1 cellular context compared by ENCODE assay signal in the genomic region with DNA sequence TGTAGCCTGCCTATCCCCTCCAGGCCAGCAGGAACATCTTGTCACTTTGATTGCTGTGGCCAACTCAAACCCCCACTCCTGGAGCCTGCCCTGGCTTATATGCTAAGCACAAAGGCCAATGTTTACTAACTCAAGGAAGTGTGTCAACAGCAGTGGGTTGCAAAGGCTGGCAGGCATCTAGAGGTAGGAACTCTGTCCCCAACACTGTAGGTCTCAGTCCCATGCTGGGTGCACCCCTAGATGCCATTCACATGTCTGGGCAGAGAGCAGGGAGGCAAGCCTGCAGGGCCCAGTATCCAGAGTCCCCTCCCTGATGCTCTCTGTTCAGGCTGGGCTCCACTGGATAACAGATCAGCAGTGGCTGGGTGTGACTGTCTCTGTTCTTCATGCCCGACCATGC.
TF ChIP-seq lines count a peak whose summit lies in the region.

No MANE protein-coding gene starts in this region.

TF ChIP-seq in HepG2, 621 proteins besides CTCF, POLR2A, EP300 and RAD21 (continued from another document and continues in another):
- TF ChIP-seq FOXK2 (IDR thresholded peaks at IDR 0.05) (0 out of 2 replicates have a peak, but pooled peaks have one; percentile 44), HMG20A (CRISPR knock-in tag; IDR thresholded peaks at IDR 0.05; ENCODE audit: borderline replicate concordance) (peak; percentile 54; the same call in 1 of the 2 replicates), PHF8 (CRISPR knock-in tag; IDR thresholded peaks at IDR 0.05) (0 out of 2 replicates have a peak, but pooled peaks have one; percentile 22), ZNF605 (CRISPR knock-in tag; IDR thresholded peaks at IDR 0.05) (no peak), JUNB (CRISPR knock-in tag; IDR thresholded peaks at IDR 0.05; ENCODE audit: borderline replicate concordance) (no peak), MIXL1 (CRISPR knock-in tag; IDR thresholded peaks at IDR 0.05) (0 out of 2 replicates have a peak, but pooled peaks have one; percentile 48), ZNF367 (CRISPR knock-in tag; IDR thresholded peaks at IDR 0.05; ENCODE audit: borderline replicate concordance) (no peak), HNRNPK (IDR thresholded peaks at IDR 0.05; ENCODE audit: low read depth, low read length, poor library complexity, severe bottlenecking) (no peak), FOXA3 (CRISPR knock-in tag; IDR thresholded peaks at IDR 0.05) (peak; percentile 96), MAZ (IDR thresholded peaks at IDR 0.05; ENCODE audit: borderline replicate concordance, low read depth, low read length) (0 out of 2 replicates have a peak, but pooled peaks have one; percentile 30), MAZ (CRISPR knock-in tag; IDR thresholded peaks at IDR 0.05; ENCODE audit: low read depth) (no peak), ZNF589 (CRISPR knock-in tag; conservative IDR thresholded peaks at IDR 0.05) (no peak), CENPX (CRISPR knock-in tag; IDR thresholded peaks at IDR 0.05) (no peak), ZNF576 (CRISPR knock-in tag; IDR thresholded peaks at IDR 0.05) (no peak), BCL6 (CRISPR knock-in tag; IDR thresholded peaks at IDR 0.05) (0 out of 2 replicates have a peak, but pooled peaks have one; percentile 25), ZNF644 (CRISPR knock-in tag; IDR thresholded peaks at IDR 0.05; ENCODE audit: low read depth) (peak; percentile 39; the same call in 1 of the 2 replicates), ZHX1 (CRISPR knock-in tag; IDR thresholded peaks at IDR 0.05; ENCODE audit: low read depth) (peak; percentile 66; the same call in 1 of the 2 replicates), GZF1 (CRISPR knock-in tag; IDR thresholded peaks at IDR 0.05) (no peak), ATF7-NPFF (CRISPR knock-in tag; IDR thresholded peaks at IDR 0.05; ENCODE audit: low read depth) (no peak), ATM (IDR thresholded peaks at IDR 0.05; ENCODE audit: borderline replicate concordance) (no peak), CEBPG (CRISPR knock-in tag; IDR thresholded peaks at IDR 0.05) (peak; percentile 52), HOXA5 (CRISPR knock-in tag; IDR thresholded peaks at IDR 0.05) (no peak), ZNF333 (CRISPR knock-in tag; IDR thresholded peaks at IDR 0.05; ENCODE audit: borderline replicate concordance) (no peak), GATAD2A (CRISPR knock-in tag; IDR thresholded peaks at IDR 0.05) (peak; percentile 76), NR2F6 (IDR thresholded peaks at IDR 0.05) (no peak), NR2F6 (CRISPR knock-in tag; IDR thresholded peaks at IDR 0.05) (no peak), AGO1 (IDR thresholded peaks at IDR 0.05; ENCODE audit: low read depth, low read length, poor library complexity, severe bottlenecking) (no peak), PHB2 (IDR thresholded peaks at IDR 0.05; ENCODE audit: partially characterized antibody) (no peak), ZFY (CRISPR knock-in tag; IDR thresholded peaks at IDR 0.05) (peak; percentile 39), FOXP1 (IDR thresholded peaks at IDR 0.05) (peak; percentile 45; the same call in 1 of the 2 replicates), FOXP1 (CRISPR knock-in tag; IDR thresholded peaks at IDR 0.05) (peak; percentile 88), SSRP1 (CRISPR knock-in tag; IDR thresholded peaks at IDR 0.05) (0 out of 2 replicates have a peak, but pooled peaks have one; percentile 68), IRF2 (CRISPR knock-in tag; IDR thresholded peaks at IDR 0.05) (no peak), SOX6 (IDR thresholded peaks at IDR 0.05) (no peak), SOX6 (CRISPR knock-in tag; IDR thresholded peaks at IDR 0.05) (peak; percentile 40; the same call in 1 of the 2 replicates), CCAR2 (optimal IDR thresholded peaks at IDR 0.05; ENCODE audit: low read depth, low read length) (no peak), ZNF891 (CRISPR knock-in tag; IDR thresholded peaks at IDR 0.05) (no peak), MATR3 (CRISPR knock-in tag; IDR thresholded peaks at IDR 0.05) (no peak)
- TF ChIP-seq, protein P1, sequence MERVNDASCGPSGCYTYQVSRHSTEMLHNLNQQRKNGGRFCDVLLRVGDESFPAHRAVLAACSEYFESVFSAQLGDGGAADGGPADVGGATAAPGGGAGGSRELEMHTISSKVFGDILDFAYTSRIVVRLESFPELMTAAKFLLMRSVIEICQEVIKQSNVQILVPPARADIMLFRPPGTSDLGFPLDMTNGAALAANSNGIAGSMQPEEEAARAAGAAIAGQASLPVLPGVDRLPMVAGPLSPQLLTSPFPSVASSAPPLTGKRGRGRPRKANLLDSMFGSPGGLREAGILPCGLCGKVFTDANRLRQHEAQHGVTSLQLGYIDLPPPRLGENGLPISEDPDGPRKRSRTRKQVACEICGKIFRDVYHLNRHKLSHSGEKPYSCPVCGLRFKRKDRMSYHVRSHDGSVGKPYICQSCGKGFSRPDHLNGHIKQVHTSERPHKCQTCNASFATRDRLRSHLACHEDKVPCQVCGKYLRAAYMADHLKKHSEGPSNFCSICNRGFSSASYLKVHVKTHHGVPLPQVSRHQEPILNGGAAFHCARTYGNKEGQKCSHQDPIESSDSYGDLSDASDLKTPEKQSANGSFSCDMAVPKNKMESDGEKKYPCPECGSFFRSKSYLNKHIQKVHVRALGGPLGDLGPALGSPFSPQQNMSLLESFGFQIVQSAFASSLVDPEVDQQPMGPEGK (CRISPR knock-in tag; IDR thresholded peaks at IDR 0.05): peak; percentile 32; the same call in 1 of the 2 replicates
- TF ChIP-seq, protein P2, sequence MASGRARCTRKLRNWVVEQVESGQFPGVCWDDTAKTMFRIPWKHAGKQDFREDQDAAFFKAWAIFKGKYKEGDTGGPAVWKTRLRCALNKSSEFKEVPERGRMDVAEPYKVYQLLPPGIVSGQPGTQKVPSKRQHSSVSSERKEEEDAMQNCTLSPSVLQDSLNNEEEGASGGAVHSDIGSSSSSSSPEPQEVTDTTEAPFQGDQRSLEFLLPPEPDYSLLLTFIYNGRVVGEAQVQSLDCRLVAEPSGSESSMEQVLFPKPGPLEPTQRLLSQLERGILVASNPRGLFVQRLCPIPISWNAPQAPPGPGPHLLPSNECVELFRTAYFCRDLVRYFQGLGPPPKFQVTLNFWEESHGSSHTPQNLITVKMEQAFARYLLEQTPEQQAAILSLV (CRISPR knock-in tag; IDR thresholded peaks at IDR 0.05; ENCODE audit: borderline replicate concordance): no peak
- TF ChIP-seq, protein P3, sequence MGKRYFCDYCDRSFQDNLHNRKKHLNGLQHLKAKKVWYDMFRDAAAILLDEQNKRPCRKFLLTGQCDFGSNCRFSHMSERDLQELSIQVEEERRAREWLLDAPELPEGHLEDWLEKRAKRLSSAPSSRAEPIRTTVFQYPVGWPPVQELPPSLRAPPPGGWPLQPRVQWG (CRISPR knock-in tag; IDR thresholded peaks at IDR 0.05; ENCODE audit: borderline replicate concordance, low read depth): no peak
- TF ChIP-seq, protein P4, sequence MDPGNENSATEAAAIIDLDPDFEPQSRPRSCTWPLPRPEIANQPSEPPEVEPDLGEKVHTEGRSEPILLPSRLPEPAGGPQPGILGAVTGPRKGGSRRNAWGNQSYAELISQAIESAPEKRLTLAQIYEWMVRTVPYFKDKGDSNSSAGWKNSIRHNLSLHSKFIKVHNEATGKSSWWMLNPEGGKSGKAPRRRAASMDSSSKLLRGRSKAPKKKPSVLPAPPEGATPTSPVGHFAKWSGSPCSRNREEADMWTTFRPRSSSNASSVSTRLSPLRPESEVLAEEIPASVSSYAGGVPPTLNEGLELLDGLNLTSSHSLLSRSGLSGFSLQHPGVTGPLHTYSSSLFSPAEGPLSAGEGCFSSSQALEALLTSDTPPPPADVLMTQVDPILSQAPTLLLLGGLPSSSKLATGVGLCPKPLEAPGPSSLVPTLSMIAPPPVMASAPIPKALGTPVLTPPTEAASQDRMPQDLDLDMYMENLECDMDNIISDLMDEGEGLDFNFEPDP (CRISPR knock-in tag; conservative IDR thresholded peaks at IDR 0.05): no peak
- TF ChIP-seq, protein P5, sequence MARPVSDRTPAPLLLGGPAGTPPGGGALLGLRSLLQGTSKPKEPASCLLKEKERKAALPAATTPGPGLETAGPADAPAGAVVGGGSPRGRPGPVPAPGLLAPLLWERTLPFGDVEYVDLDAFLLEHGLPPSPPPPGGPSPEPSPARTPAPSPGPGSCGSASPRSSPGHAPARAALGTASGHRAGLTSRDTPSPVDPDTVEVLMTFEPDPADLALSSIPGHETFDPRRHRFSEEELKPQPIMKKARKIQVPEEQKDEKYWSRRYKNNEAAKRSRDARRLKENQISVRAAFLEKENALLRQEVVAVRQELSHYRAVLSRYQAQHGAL (CRISPR knock-in tag; IDR thresholded peaks at IDR 0.05; ENCODE audit: not compliant biosample characterization): no peak
- TF ChIP-seq, protein P6, sequence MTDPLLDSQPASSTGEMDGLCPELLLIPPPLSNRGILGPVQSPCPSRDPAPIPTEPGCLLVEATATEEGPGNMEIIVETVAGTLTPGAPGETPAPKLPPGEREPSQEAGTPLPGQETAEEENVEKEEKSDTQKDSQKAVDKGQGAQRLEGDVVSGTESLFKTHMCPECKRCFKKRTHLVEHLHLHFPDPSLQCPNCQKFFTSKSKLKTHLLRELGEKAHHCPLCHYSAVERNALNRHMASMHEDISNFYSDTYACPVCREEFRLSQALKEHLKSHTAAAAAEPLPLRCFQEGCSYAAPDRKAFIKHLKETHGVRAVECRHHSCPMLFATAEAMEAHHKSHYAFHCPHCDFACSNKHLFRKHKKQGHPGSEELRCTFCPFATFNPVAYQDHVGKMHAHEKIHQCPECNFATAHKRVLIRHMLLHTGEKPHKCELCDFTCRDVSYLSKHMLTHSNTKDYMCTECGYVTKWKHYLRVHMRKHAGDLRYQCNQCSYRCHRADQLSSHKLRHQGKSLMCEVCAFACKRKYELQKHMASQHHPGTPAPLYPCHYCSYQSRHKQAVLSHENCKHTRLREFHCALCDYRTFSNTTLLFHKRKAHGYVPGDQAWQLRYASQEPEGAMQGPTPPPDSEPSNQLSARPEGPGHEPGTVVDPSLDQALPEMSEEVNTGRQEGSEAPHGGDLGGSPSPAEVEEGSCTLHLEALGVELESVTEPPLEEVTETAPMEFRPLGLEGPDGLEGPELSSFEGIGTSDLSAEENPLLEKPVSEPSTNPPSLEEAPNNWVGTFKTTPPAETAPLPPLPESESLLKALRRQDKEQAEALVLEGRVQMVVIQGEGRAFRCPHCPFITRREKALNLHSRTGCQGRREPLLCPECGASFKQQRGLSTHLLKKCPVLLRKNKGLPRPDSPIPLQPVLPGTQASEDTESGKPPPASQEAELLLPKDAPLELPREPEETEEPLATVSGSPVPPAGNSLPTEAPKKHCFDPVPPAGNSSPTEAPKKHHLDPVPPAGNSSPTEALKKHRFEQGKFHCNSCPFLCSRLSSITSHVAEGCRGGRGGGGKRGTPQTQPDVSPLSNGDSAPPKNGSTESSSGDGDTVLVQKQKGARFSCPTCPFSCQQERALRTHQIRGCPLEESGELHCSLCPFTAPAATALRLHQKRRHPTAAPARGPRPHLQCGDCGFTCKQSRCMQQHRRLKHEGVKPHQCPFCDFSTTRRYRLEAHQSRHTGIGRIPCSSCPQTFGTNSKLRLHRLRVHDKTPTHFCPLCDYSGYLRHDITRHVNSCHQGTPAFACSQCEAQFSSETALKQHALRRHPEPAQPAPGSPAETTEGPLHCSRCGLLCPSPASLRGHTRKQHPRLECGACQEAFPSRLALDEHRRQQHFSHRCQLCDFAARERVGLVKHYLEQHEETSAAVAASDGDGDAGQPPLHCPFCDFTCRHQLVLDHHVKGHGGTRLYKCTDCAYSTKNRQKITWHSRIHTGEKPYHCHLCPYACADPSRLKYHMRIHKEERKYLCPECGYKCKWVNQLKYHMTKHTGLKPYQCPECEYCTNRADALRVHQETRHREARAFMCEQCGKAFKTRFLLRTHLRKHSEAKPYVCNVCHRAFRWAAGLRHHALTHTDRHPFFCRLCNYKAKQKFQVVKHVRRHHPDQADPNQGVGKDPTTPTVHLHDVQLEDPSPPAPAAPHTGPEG (CRISPR knock-in tag; IDR thresholded peaks at IDR 0.05): no peak
- TF ChIP-seq, protein P7, sequence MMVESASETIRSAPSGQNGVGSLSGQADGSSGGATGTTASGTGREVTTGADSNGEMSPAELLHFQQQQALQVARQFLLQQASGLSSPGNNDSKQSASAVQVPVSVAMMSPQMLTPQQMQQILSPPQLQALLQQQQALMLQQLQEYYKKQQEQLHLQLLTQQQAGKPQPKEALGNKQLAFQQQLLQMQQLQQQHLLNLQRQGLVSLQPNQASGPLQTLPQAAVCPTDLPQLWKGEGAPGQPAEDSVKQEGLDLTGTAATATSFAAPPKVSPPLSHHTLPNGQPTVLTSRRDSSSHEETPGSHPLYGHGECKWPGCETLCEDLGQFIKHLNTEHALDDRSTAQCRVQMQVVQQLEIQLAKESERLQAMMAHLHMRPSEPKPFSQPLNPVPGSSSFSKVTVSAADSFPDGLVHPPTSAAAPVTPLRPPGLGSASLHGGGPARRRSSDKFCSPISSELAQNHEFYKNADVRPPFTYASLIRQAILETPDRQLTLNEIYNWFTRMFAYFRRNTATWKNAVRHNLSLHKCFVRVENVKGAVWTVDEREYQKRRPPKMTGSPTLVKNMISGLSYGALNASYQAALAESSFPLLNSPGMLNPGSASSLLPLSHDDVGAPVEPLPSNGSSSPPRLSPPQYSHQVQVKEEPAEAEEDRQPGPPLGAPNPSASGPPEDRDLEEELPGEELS (CRISPR knock-in tag; IDR thresholded peaks at IDR 0.05): peak; percentile 82
- TF ChIP-seq, protein P8, sequence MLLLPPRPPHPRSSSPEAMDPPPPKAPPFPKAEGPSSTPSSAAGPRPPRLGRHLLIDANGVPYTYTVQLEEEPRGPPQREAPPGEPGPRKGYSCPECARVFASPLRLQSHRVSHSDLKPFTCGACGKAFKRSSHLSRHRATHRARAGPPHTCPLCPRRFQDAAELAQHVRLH (CRISPR knock-in tag; IDR thresholded peaks at IDR 0.05; ENCODE audit: borderline replicate concordance, low read depth): no peak
